In genomic region chr2:241496003-241496707, GRCh38 we compare ENCODE assay signal across 14 cellular contexts. TPM values are rescaled to one million over a fixed set of nuclear protein-coding genes. Genes with fewer than 3 reads are reported as not detected.
DNase-seq lines count a peak whose midpoint lies in the region; ATAC-seq and TF ChIP-seq lines count a peak whose summit lies in the region.
"Had no signal": no experiment of that assay in that cellular context is flagged by ENCODE, and none has a peak within 500 bp of the region (broad histone marks: within the 10 kb centered on the region; RNA-seq: fewer than 3 reads in every experiment).

No MANE protein-coding gene starts in this region.

- intact Hi-C loops in right cardiac atrium (cut with DNase I) (no loop called here), Right ventricle myocardium superior (cut with DNase I) (no loop called here)

- no peak overlapping the region for H3K4me3 ChIP-seq in right cardiac atrium (ENCODE audit: low read length)
- H3K4me3 ChIP-seq in neuronal stem cell (ENCODE audit: low read length in 2 of 2): no peak overlapping the region
- H3K4me3 ChIP-seq in mesenchymal stem cell (ENCODE audit: insufficient read depth in 1 of 2, low read depth in 1 of 2, low read length in 2 of 2): no peak overlapping the region
- H3K4me3 ChIP-seq: HAP-1 had no signal

- H3K27ac Mint-ChIP-seq in endothelial cell (ENCODE audit: unreplicated experiment): peak overlapping the region; percentile 24
- H3K27ac Mint-ChIP-seq: B cell; CD4-positive, alpha-beta memory T cell had no signal

- H2BK15ac ChIP-seq in neuronal stem cell (ENCODE audit: low read length) (no peak overlapping the region), mesenchymal stem cell (ENCODE audit: low read depth, poor library complexity, severe bottlenecking) (no peak overlapping the region)

- H3K27me3 Mint-ChIP-seq in endothelial cell (ENCODE audit: unreplicated experiment): peaks cover 14% of the 10 kb centered on the region
- H3K27me3 Mint-ChIP-seq: B cell; CD4-positive, alpha-beta memory T cell had no signal

- H3K18ac ChIP-seq in neuronal stem cell (ENCODE audit: low read length) (no peak overlapping the region), mesenchymal stem cell (ENCODE audit: low read depth in 1 of 2, low read length in 2 of 2) (no peak overlapping the region)

- H2AK5ac ChIP-seq in neuronal stem cell (ENCODE audit: low read depth, low read length): no peak overlapping the region
- no peak overlapping the region for H2AK5ac ChIP-seq in mesenchymal stem cell (ENCODE audit: low read length, severe bottlenecking)

- no peak overlapping the region for H2AFZ ChIP-seq in neuronal stem cell (ENCODE audit: low read length)
- no peak overlapping the region for H2AFZ ChIP-seq in mesenchymal stem cell (ENCODE audit: low read depth, low read length)

- H2BK5ac ChIP-seq in neuronal stem cell (ENCODE audit: low read length) (peak overlapping the region; percentile 87), mesenchymal stem cell (ENCODE audit: low read depth, low read length, poor library complexity, severe bottlenecking) (no peak overlapping the region)

- H3K36me3 ChIP-seq in neuronal stem cell (replicated peaks in 1 of 2; ENCODE audit: control insufficient read depth in 2 of 2, insufficient read depth in 2 of 2, low read length in 2 of 2) (peaks cover 58 to 87% of the 10 kb centered on the region in 2 donors), mesenchymal stem cell (ENCODE audit: control insufficient read depth in 1 of 2, insufficient read depth in 2 of 2, low read depth in 1 of 2, low read length in 2 of 2) (peaks cover 90 to 96% of the 10 kb centered on the region in 2 experiments)

- no peak overlapping the region for H3K14ac ChIP-seq in neuronal stem cell (ENCODE audit: low read length)
- H3K14ac ChIP-seq in mesenchymal stem cell (ENCODE audit: low read length in 2 of 2): no peak overlapping the region

- no peaks in the 10 kb centered on the region for H3K4me1 ChIP-seq in right cardiac atrium (ENCODE audit: control insufficient read depth, insufficient read depth, low read length)
- no peaks in the 10 kb centered on the region for H3K4me1 ChIP-seq in neuronal stem cell (ENCODE audit: control insufficient read depth in 2 of 2, insufficient read depth in 1 of 2, low read depth in 1 of 2, low read length in 2 of 2)
- H3K4me1 ChIP-seq in mesenchymal stem cell (ENCODE audit: control insufficient read depth, insufficient read depth, low read depth, low read length): peaks cover 21% of the 10 kb centered on the region
- H3K4me1 ChIP-seq: HAP-1 had no signal

- H3K4me3 Mint-ChIP-seq in endothelial cell (ENCODE audit: unreplicated experiment): peak overlapping the region; percentile 47
- H3K4me3 Mint-ChIP-seq: B cell; CD4-positive, alpha-beta memory T cell had no signal

- H3K9me3 Mint-ChIP-seq in endothelial cell (ENCODE audit: unreplicated experiment): no peaks in the 10 kb centered on the region
- H3K9me3 Mint-ChIP-seq: CD4-positive, alpha-beta memory T cell had no signal

- no peak for TF ChIP-seq CTCF in endothelial cell (IDR thresholded peaks at IDR 0.05; ENCODE audit: unreplicated experiment)

- H2BK120ac ChIP-seq in neuronal stem cell (ENCODE audit: low read depth, low read length) (no peak overlapping the region), mesenchymal stem cell (ENCODE audit: low read depth, low read length) (no peak overlapping the region)

- H3K79me1 ChIP-seq in neuronal stem cell (ENCODE audit: low read depth, low read length): peaks cover 17% of the 10 kb centered on the region
- H3K79me1 ChIP-seq in mesenchymal stem cell (replicated peaks; ENCODE audit: low read length, poor library complexity, severe bottlenecking): peaks cover 25% of the 10 kb centered on the region

- no peak overlapping the region for H4K91ac ChIP-seq in neuronal stem cell (ENCODE audit: low read depth, low read length, poor library complexity)
- no peak overlapping the region for H4K91ac ChIP-seq in mesenchymal stem cell (ENCODE audit: low read length)

- no peak overlapping the region for H3K4ac ChIP-seq in neuronal stem cell (ENCODE audit: low read length)
- H3K4ac ChIP-seq in mesenchymal stem cell (ENCODE audit: low read depth in 1 of 2, low read length in 2 of 2): no peak overlapping the region

- H3K27me3 ChIP-seq in right cardiac atrium (ENCODE audit: control insufficient read depth, insufficient read depth) (no peaks in the 10 kb centered on the region), neuronal stem cell (ENCODE audit: control insufficient read depth in 3 of 3, insufficient read depth in 3 of 3, low read depth in 1 of 3, low read length in 3 of 3) (no peaks in the 10 kb centered on the region), mesenchymal stem cell (ENCODE audit: control insufficient read depth in 1 of 2, insufficient read depth in 1 of 2, low read length in 2 of 2) (no peaks in the 10 kb centered on the region)

- no peak overlapping the region for H3K4me2 ChIP-seq in neuronal stem cell (ENCODE audit: insufficient read depth, low read length, poor library complexity, severe bottlenecking)
- H3K4me2 ChIP-seq in mesenchymal stem cell (ENCODE audit: low read length, poor library complexity, severe bottlenecking): no peak overlapping the region

- ATAC-seq in right cardiac atrium (no peak), Right ventricle myocardium superior (ENCODE audit: poor library complexity) (no peak)

- H3K4me1 Mint-ChIP-seq in endothelial cell (ENCODE audit: unreplicated experiment): no peaks in the 10 kb centered on the region
- H3K4me1 Mint-ChIP-seq: B cell had no signal

- no peak overlapping the region for H4K8ac ChIP-seq in neuronal stem cell (ENCODE audit: low read depth, low read length)
- H4K8ac ChIP-seq in mesenchymal stem cell (ENCODE audit: low read length): no peak overlapping the region

- H2BK12ac ChIP-seq in neuronal stem cell (ENCODE audit: low read length) (no peak overlapping the region), mesenchymal stem cell (ENCODE audit: low read length in 2 of 2) (no peak overlapping the region)

- 93% methylated on average over 28 of the region's 28 CpGs for WGBS in right cardiac atrium
- no CpG with 5 or more reads among the region's 28 CpGs for WGBS in neuronal stem cell (ENCODE audit: extremely low coverage in 2 of 2, insufficient read length in 2 of 2, insufficient replicate concordance in 1 of 2), 2 donors
- WGBS in mesenchymal stem cell: 97% methylated on average over 28 of the region's 28 CpGs

- H3K9me3 ChIP-seq in right cardiac atrium (ENCODE audit: control insufficient read depth, low read length): no peaks in the 10 kb centered on the region
- H3K9me3 ChIP-seq in neuronal stem cell (replicated peaks in 1 of 2; ENCODE audit: control insufficient read depth in 2 of 2, insufficient read depth in 1 of 2, low read depth in 1 of 2, low read length in 2 of 2): no peaks in the 10 kb centered on the region
- no peaks in the 10 kb centered on the region for H3K9me3 ChIP-seq in mesenchymal stem cell (ENCODE audit: control insufficient read depth, low read length)
- H3K9me3 ChIP-seq: HAP-1 had no signal

- no peak overlapping the region for H3K27ac ChIP-seq in right cardiac atrium (ENCODE audit: low read length)
- H3K27ac ChIP-seq in neuronal stem cell (replicated peaks; ENCODE audit: low read length): no peak overlapping the region
- H3K27ac ChIP-seq in mesenchymal stem cell (ENCODE audit: low read length, poor library complexity, severe bottlenecking): no peak overlapping the region

- H3K9ac ChIP-seq in neuronal stem cell (ENCODE audit: low read depth, low read length, poor library complexity) (no peak overlapping the region), mesenchymal stem cell (ENCODE audit: low read length) (no peak overlapping the region)

- H3K23ac ChIP-seq in neuronal stem cell (ENCODE audit: low read depth, low read length, poor library complexity) (peak overlapping the region; percentile 80), mesenchymal stem cell (ENCODE audit: low read length in 2 of 2) (no peak overlapping the region)

- DNase-seq in right cardiac atrium (peak in 2 of 3 donors; percentile 47 to 50), Right ventricle myocardium superior (no peak), endothelial cell (ENCODE audit: low spot score) (no peak), neuronal stem cell (ENCODE audit: low spot score) (no peak), CD1c-positive myeloid dendritic cell (ENCODE audit: extremely low spot score) (no peak), DMS53 treated with DMSO at 0.1 percent for 48 hours (lab: John Stamatoyannopoulos, UW; ENCODE audit: unreplicated experiment) (no peak), mesenchymal stem cell (no peak)
- DNase-seq: ACHN; C1 segment of cervical spinal cord; CD4-positive, alpha-beta memory T cell; DND-41; GDM1 had no signal

- H3K36me3 Mint-ChIP-seq in endothelial cell (ENCODE audit: low read depth, unreplicated experiment): peaks cover 14% of the 10 kb centered on the region

RNA-seq across cellular contexts. Expression of gene STK25, which starts 12.2 kb away (rescaled TPM):
- total RNA-seq in right cardiac atrium (100 to 1,000 TPM in 1 of 4 donors, 10 to 100 TPM in 3; 84.7 to 112 (median 95.3) TPM), Right ventricle myocardium superior (85.9 TPM), endothelial cell (ENCODE audit: unreplicated experiment) (296 TPM)
- 116 TPM for polyA plus RNA-seq in right cardiac atrium
- 129 TPM for polyA plus RNA-seq in neuronal stem cell (2013, experiment 1 of 2)
- 118 TPM for polyA plus RNA-seq in neuronal stem cell (2013, experiment 2 of 2)
- 86.3 TPM for polyA plus RNA-seq in mesenchymal stem cell (2013, experiment 1 of 2)
- 82.9 TPM for polyA plus RNA-seq in mesenchymal stem cell (2013, experiment 2 of 2)

Comparison
In these comparisons a context has a peak if more than half of its experiments do, and no peak if none do; other contexts are left out.
1. DNase-seq: peak in right cardiac atrium (2 of 3); none in Right ventricle myocardium superior (single experiment), endothelial cell (single experiment), neuronal stem cell (single experiment), CD1c-positive myeloid dendritic cell (single experiment), DMS53 treated with DMSO at 0.1 percent for 48 hours (single experiment) and mesenchymal stem cell (single experiment).